9 cellular contexts compared by ENCODE assay signal in the genomic region with DNA sequence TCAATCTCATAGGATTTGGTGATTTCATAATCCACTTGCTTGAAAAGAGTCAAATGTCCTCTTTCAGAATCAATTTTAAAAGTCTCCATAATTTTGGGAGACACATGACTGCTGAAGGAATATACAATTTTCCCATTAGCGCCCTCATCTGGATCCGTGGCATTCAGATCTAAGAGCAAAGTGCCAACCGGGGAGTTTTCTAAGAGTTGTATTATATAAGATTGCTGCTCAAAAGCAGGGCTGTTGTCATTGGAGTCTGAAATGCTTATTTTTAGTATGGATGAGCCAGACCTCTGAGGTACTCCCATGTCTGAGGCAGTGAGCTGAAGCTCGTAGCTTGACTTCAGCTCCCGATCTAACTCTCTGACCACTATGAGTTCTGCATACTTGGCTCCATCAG. TPM values are rescaled to one million over a fixed set of nuclear protein-coding genes. Genes with fewer than 3 reads are reported as not detected.
DNase-seq lines count a peak whose midpoint lies in the region; ATAC-seq, FAIRE-seq and TF ChIP-seq lines count a peak whose summit lies in the region.
"Had no signal": no experiment of that assay in that cellular context is flagged by ENCODE, and none has a peak within 500 bp of the region (broad histone marks: within the 10 kb centered on the region; RNA-seq: fewer than 3 reads in every experiment).

No MANE protein-coding gene starts in this region.

- peak; percentile 24 for DNase-seq in GM03348 (ENCODE audit: low spot score)
- no peak for DNase-seq in astrocyte (ENCODE audit: low read depth)
- no peak for DNase-seq in dermis blood vessel endothelial cell
- no peak for DNase-seq in RWPE1 (ENCODE audit: low spot score)

- H2AFZ ChIP-seq in astrocyte (ENCODE audit: low read depth, low read length) = peak overlapping the region; percentile 89

- no peaks in the 10 kb centered on the region for H4K20me1 ChIP-seq in astrocyte (ENCODE audit: insufficient read depth, low read length)

- H3K27ac Mint-ChIP-seq in astrocyte (ENCODE audit: unreplicated experiment) = no peak overlapping the region

- H3K9me3 ChIP-seq in astrocyte (ENCODE audit: insufficient read depth, low read depth, low read length) (no peaks in the 10 kb centered on the region), skeletal muscle satellite cell (replicated peaks; ENCODE audit: low read length) (no peaks in the 10 kb centered on the region)

- H3K27me3 Mint-ChIP-seq in astrocyte (ENCODE audit: low read depth, unreplicated experiment) = no peaks in the 10 kb centered on the region

- H3K27ac ChIP-seq in astrocyte (ENCODE audit: low read depth, low read length) (peak overlapping the region; percentile 86), RWPE1 (no peak overlapping the region)

- H3K4me2 ChIP-seq in astrocyte (ENCODE audit: low read length) (peak overlapping the region; percentile 95), skeletal muscle satellite cell (ENCODE audit: low read length) (peak overlapping the region; percentile 81)

- no peak for ATAC-seq in GM19023 (IDR thresholded peaks at IDR 0.05; ENCODE audit: unreplicated experiment)
- no peak for ATAC-seq in HG02870 (IDR thresholded peaks at IDR 0.05; ENCODE audit: unreplicated experiment)

- H3K36me3 Mint-ChIP-seq in astrocyte (ENCODE audit: low read depth, unreplicated experiment) = no peaks in the 10 kb centered on the region

- CTCF ChIA-PET in RWPE1 (lab: Yijun Ruan, JAX) = interaction anchor here (0.6 kb wide), 1 partner anchor 88 kb away, joined by 3 read pairs; no protein-coding TSS in a partner anchor

- POLR2A ChIA-PET in RWPE1 (lab: Yijun Ruan, JAX; ENCODE audit: low non-redundant PET) = no interaction called here

- H3K36me3 ChIP-seq in astrocyte (ENCODE audit: insufficient read depth, low read length) (peaks cover 2% of the 10 kb centered on the region), skeletal muscle satellite cell (ENCODE audit: insufficient read depth, low read length) (peaks cover 39% of the 10 kb centered on the region)

- H3K27me3 ChIP-seq in astrocyte (ENCODE audit: insufficient read depth, low read length) (no peaks in the 10 kb centered on the region), skeletal muscle satellite cell (ENCODE audit: control insufficient read depth, insufficient read depth, low read length) (no peaks in the 10 kb centered on the region)

- TF ChIP-seq CTCF in astrocyte (IDR thresholded peaks at IDR 0.05; ENCODE audit: insufficient read depth, low read depth, low read length) = peak; percentile 48
- no peak for TF ChIP-seq CTCF in RWPE1 (conservative IDR thresholded peaks at IDR 0.05; ENCODE audit: low read depth)

- H3K4me1 Mint-ChIP-seq in astrocyte (ENCODE audit: low read depth, unreplicated experiment) = peaks cover 2% of the 10 kb centered on the region

- H3K79me2 ChIP-seq in astrocyte (ENCODE audit: insufficient read depth, low read length) = peaks cover 28% of the 10 kb centered on the region

- H3K4me3 ChIP-seq in astrocyte (ENCODE audit: insufficient read depth, low read depth, low read length) = peak overlapping the region; percentile 97
- H3K4me3 ChIP-seq in iPS-11a (ENCODE audit: low read depth, low read length) = peak overlapping the region; percentile 62
- peak overlapping the region; percentile 85 for H3K4me3 ChIP-seq in skeletal muscle satellite cell (ENCODE audit: low read length)

- no peak overlapping the region for H3K4me3 Mint-ChIP-seq in astrocyte (ENCODE audit: unreplicated experiment)

- no peaks in the 10 kb centered on the region for H3K9me3 Mint-ChIP-seq in astrocyte (ENCODE audit: unreplicated experiment)

- FAIRE-seq in astrocyte (lab: Jason Lieb, UNC) = no peak
- FAIRE-seq: endometrium had no signal

- H3K4me1 ChIP-seq in astrocyte (ENCODE audit: insufficient read depth, low read length) (peaks cover 16% of the 10 kb centered on the region), skeletal muscle satellite cell (ENCODE audit: control insufficient read depth, insufficient read depth, low read length) (peaks cover 29% of the 10 kb centered on the region)

- peak overlapping the region; percentile 94 for H3K9ac ChIP-seq in astrocyte (ENCODE audit: low read length)
- peak overlapping the region; percentile 82 for H3K9ac ChIP-seq in skeletal muscle satellite cell (ENCODE audit: low read depth, low read length)

RNA-seq across cellular contexts. Expression of gene PCDH18, which starts 1.2 kb away (rescaled TPM):
- total RNA-seq in astrocyte = 4.6 and 4.9 TPM in 2 replicates
- 51.0 and 53.3 TPM in 2 replicates for total RNA-seq in skeletal muscle satellite cell (2012; rRNA removed)
- total RNA-seq in dermis blood vessel endothelial cell = 0.19 and 1.7 TPM in 2 replicates
